In the genomic region with DNA sequence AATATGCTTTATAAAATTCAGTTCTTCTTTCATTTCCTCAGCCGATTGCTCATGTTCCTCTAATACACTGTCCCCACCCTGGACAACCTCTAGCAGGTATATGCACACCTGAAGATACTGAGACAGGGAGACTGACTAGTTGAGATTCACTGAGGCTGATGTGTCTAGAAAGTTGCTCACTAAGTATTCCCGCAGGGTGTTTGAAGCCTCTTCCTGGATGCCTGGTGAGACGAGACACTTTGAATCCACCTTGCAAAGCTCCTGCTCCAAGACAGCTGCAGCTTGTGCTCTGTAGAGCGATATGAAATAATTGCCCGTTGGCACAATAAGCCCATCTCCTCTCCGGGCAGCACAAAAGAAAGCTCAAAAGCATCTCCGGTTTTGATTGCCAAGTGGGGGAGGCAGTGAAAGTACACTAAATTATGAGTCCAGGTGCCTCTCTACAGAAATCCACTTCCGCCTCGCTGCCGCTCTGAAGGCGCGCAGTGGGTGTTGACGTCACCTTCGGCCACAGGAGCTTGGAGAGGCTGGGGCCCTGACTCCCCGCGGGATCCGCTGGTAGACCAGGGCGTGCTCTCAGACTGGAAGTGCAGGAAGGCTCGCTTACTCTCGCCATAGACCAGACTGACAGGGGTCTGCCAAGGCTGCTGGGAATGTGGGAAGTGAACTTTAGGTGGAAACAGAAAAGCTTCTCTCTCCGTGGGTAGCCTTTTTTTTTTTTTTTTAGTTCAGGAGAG, we compare ENCODE assay signal across 8 cellular contexts. TPM values are rescaled to one million over a fixed set of nuclear protein-coding genes. Genes with fewer than 3 reads are reported as not detected.
DNase-seq lines count a peak whose midpoint lies in the region; ATAC-seq and TF ChIP-seq lines count a peak whose summit lies in the region.

No MANE protein-coding gene starts in this region.

- no peaks in the 10 kb centered on the region for H3K36me3 Mint-ChIP-seq in HFFc6 (ENCODE audit: low read depth)

- no peak overlapping the region for H3K27ac Mint-ChIP-seq in HFFc6

- no peaks in the 10 kb centered on the region for H3K9me3 Mint-ChIP-seq in HFFc6

- peaks cover 10% of the 10 kb centered on the region for H3K27me3 Mint-ChIP-seq in HFFc6 (ENCODE audit: insufficient read depth)

- no peaks in the 10 kb centered on the region for H3K4me1 Mint-ChIP-seq in HFFc6 (ENCODE audit: low read depth)

- ATAC-seq in HG02588 (IDR thresholded peaks at IDR 0.05; ENCODE audit: unreplicated experiment), result peak; percentile 98

- no peak for DNase-seq in GM12864 (ENCODE audit: low read depth)
- peak; percentile 99 for DNase-seq in NCI-H1105 treated with DMSO at 0.1 percent for 48 hours (lab: John Stamatoyannopoulos, UW)
- DNase-seq in T-helper 2 cell, result peak in 4 of 5 experiments; percentile 45 to 92 (median 58)
- peak; percentile 87 for DNase-seq in astrocyte of the hippocampus (ENCODE audit: low read depth, low spot score)
- peak; percentile 73 for DNase-seq in kidney glomerular epithelial cell (lab: John Stamatoyannopoulos, UW)
- peak; percentile 54 to 61 for DNase-seq in stimulated activated CD4-positive, alpha-beta T cell treated with anti-CD3 and anti-CD28 coated beads, Interleukin-2, amount 100 ng/mL, for 48 hours
- no peak for DNase-seq in HFFc6

- peak overlapping the region; percentile 50 for H3K4me3 ChIP-seq in GM12864 (ENCODE audit: low read depth, low read length)

- H3K4me3 Mint-ChIP-seq in HFFc6, result no peak overlapping the region

- TF ChIP-seq CTCF in GM12864 (IDR thresholded peaks at IDR 0.05; ENCODE audit: low read depth, low read length, missing control alignments) (no peak), HFFc6 (IDR thresholded peaks at IDR 0.05) (no peak)

RNA-seq across cellular contexts. Expression of gene GPA33, which starts 46.3 kb away (rescaled TPM):
- total RNA-seq in HFFc6 (2021; fragmentation: NEBNext Ultra II Directional; extraction: Animal tissue kit (Norgen Biotek cat#: 25700)), result not detected

RNA-seq across cellular contexts. Expression of gene STYXL2, which starts 50.0 kb away (rescaled TPM):
- not detected for total RNA-seq in HFFc6 (2021; fragmentation: NEBNext Ultra II Directional; extraction: Animal tissue kit (Norgen Biotek cat#: 25700))

RNA-seq across cellular contexts. Expression of gene MAEL, which starts 54.8 kb away (rescaled TPM):
- not detected for total RNA-seq in HFFc6 (2021; fragmentation: NEBNext Ultra II Directional; extraction: Animal tissue kit (Norgen Biotek cat#: 25700))

Comparison
In these comparisons a context has a peak if more than half of its experiments do, and no peak if none do; other contexts are left out.
1. DNase-seq: peak in NCI-H1105 treated with DMSO at 0.1 percent for 48 hours (single experiment), T-helper 2 cell (4 of 5), astrocyte of the hippocampus (single experiment), kidney glomerular epithelial cell (single experiment) and stimulated activated CD4-positive, alpha-beta T cell treated with anti-CD3 and anti-CD28 coated beads, Interleukin-2, amount 100 ng/mL, for 48 hours (2 of 2); none in GM12864 (single experiment) and HFFc6 (single experiment).